In genomic region chr12:93742086-93742934, GRCh38 we compare ENCODE assay signal across 8 cellular contexts.
A peak's percentile ranks its signal among the peaks of the same experiment; 100 is the strongest.
DNase-seq lines count a peak whose midpoint lies in the region; ATAC-seq, FAIRE-seq and TF ChIP-seq lines count a peak whose summit lies in the region.

No MANE protein-coding gene starts in this region.

- DNase-seq in DMS79 (lab: John Stamatoyannopoulos, UW) (peak; percentile 72), adipocyte (ENCODE audit: low read depth) (peak; percentile 85), cardiac septum (ENCODE audit: low spot score) (peak; percentile 87), pancreas (peak; percentile 68 to 87 (median 75)), transverse colon (peak; percentile 70)

- TF ChIP-seq EP300 in transverse colon (IDR thresholded peaks at IDR 0.05; ENCODE audit: low read depth), result peak; percentile 93

- H3K9me3 ChIP-seq in adipocyte (ENCODE audit: control insufficient read depth, low read length) (no peaks in the 10 kb centered on the region), pancreas (no peaks in the 10 kb centered on the region), transverse colon (no peaks in the 10 kb centered on the region)

- H3K27ac ChIP-seq in KMS-11, result no peak overlapping the region
- peak overlapping the region; percentile 70 to 92 (median 84) for H3K27ac ChIP-seq in pancreas
- H3K27ac ChIP-seq in transverse colon, result peak overlapping the region; percentile 80 to 90 (median 90)

- no peak for FAIRE-seq in pancreas (lab: Jason Lieb, UNC)

- TF ChIP-seq CTCF in KMS-11 (conservative IDR thresholded peaks at IDR 0.05; ENCODE audit: low read depth, low read length) (no peak), pancreas (IDR thresholded peaks at IDR 0.05) (no peak), transverse colon (IDR thresholded peaks at IDR 0.05) (peak in 4 of 5 experiments; percentile 7 to 29 (median 22))

- H4K20me1 ChIP-seq in KMS-11 (ENCODE audit: insufficient read depth), result no peaks in the 10 kb centered on the region

- H3K9ac ChIP-seq in KMS-11, result peak overlapping the region; percentile 15; the same call in 1 of the 2 replicates
- peak overlapping the region; percentile 86 for H3K9ac ChIP-seq in adipocyte (ENCODE audit: low read length)

- 0% methylated on average over 44 to 45 of the region's 45 CpGs for WGBS in pancreas, 2 donors
- WGBS in transverse colon (ENCODE audit: low coverage in 1 of 2), 2 donors, result 0 to 3% methylated on average over 14 to 33 of the region's 45 CpGs

- 0 out of 2 replicates have a peak, but pooled peaks cover 4% of the 10 kb centered on the region for H3K27me3 ChIP-seq in KMS-11 (ENCODE audit: insufficient read depth, low read depth)
- H3K27me3 ChIP-seq in adipocyte (replicated peaks; ENCODE audit: control insufficient read depth, insufficient read depth, low read length), result no peaks in the 10 kb centered on the region
- no peaks in the 10 kb centered on the region for H3K27me3 ChIP-seq in pancreas
- H3K27me3 ChIP-seq in transverse colon, result no peaks in the 10 kb centered on the region

- in situ Hi-C loops in transverse colon (cut with MboI; ENCODE audit: low pct_ligation_motif_present in 1 of 4, low pct_unique_long_range_greater_than_20kb in 1 of 4, low sequenced_read_pairs in 3 of 4), result loop anchor here (10.0 to 25.0 kb wide), 4 partner anchors 158 to 180 kb away; partner anchors contain the start of gene SOCS2 (in 2 of the 4)

- intact Hi-C loops in cardiac septum (cut with DNase I), result loop anchor here (1.0 to 5.0 kb wide), 4 partner anchors 64 to 360 kb away; no protein-coding TSS in a partner anchor
- intact Hi-C loops in pancreas (cut with DNase I), result no loop called here
- intact Hi-C loops in transverse colon (cut with DNase I; ENCODE audit: low total_unique reads), result loop anchor here (5.0 kb wide), 1 partner anchor 170 kb away; the partner anchor contains the start of gene SOCS2

- H3K4me2 ChIP-seq in KMS-11, result peak overlapping the region; percentile 73

- ATAC-seq in GM21737 (IDR thresholded peaks at IDR 0.05; ENCODE audit: unreplicated experiment) (peak; percentile 85), SK-N-SH treated with all-trans-retinoic acid at 6 μM for 48 hours (peak; percentile 97), pancreas (peak; percentile 93 to 95 (median 94))

- H3K4me1 ChIP-seq in KMS-11 (ENCODE audit: low read depth, poor library complexity, severe bottlenecking) (peaks cover 5% of the 10 kb centered on the region), adipocyte (ENCODE audit: control insufficient read depth, insufficient read depth, low read length) (peaks cover 44% of the 10 kb centered on the region), pancreas (peaks cover 4 to 24% (median 4%) of the 10 kb centered on the region in 3 donors), transverse colon (peaks cover 5 to 54% (median 26%) of the 10 kb centered on the region in 4 donors)

- no peak for TF ChIP-seq POLR2A in transverse colon (IDR thresholded peaks at IDR 0.05)

- H3K4me3 ChIP-seq in KMS-11 (IDR thresholded peaks at IDR 0.05; ENCODE audit: insufficient read depth, low read depth, low read length) (no peak overlapping the region), adipocyte (ENCODE audit: low read length) (peak overlapping the region; percentile 91), pancreas (peak overlapping the region; percentile 35 to 52 (median 40)), transverse colon (peak overlapping the region; percentile 30 to 68 (median 50))

- H2AFZ ChIP-seq in KMS-11 (ENCODE audit: low read depth), result peak overlapping the region; percentile 67; the same call in 1 of the 2 replicates

- H3K79me2 ChIP-seq in KMS-11 (ENCODE audit: insufficient read depth, low read depth), result no peaks in the 10 kb centered on the region

- H3K36me3 ChIP-seq in KMS-11 (ENCODE audit: insufficient read depth) (no peaks in the 10 kb centered on the region), adipocyte (ENCODE audit: control insufficient read depth, insufficient read depth, low read length, severe bottlenecking) (no peaks in the 10 kb centered on the region), pancreas (no peaks in the 10 kb centered on the region), transverse colon (no peaks in the 10 kb centered on the region)

TF ChIP-seq in SK-N-SH treated with all-trans-retinoic acid at 6 μM for 48 hours, 23 proteins besides CTCF, POLR2A, EP300 and RAD21:
- peak; percentile 42; the same call in 1 of the 2 replicates for TF ChIP-seq TCF4 (CRISPR knock-in tag; IDR thresholded peaks at IDR 0.05; ENCODE audit: borderline replicate concordance)
- no peak for TF ChIP-seq OSR1 (CRISPR knock-in tag; IDR thresholded peaks at IDR 0.05)
- TF ChIP-seq ISL1 (CRISPR knock-in tag; IDR thresholded peaks at IDR 0.05), result 0 out of 2 replicates have a peak, but pooled peaks have one; percentile 22
TF ChIP-seq in SK-N-SH treated with all-trans-retinoic acid at 6 μM for 48 hours: peak in this region for 2.

Comparison
In these comparisons a context has a peak if more than half of its experiments do, and no peak if none do; other contexts are left out.
1. CTCF ChIP-seq: peak in transverse colon (4 of 5); none in KMS-11 (single experiment) and pancreas (0 of 4).
2. intact Hi-C loops: an anchor here in cardiac septum (1.0 to 5.0 kb wide) and transverse colon (5.0 kb wide); none called in pancreas.
3. Peak in every context shown above with its lines, with median percentiles within 50 percentile points of each other: DNase-seq and ATAC-seq.